Comparison of ENCODE assay signal across 11 cellular contexts in genomic region chr17:77479817-77480508, GRCh38.
A peak's percentile ranks its signal among the peaks of the same experiment; 100 is the strongest.
DNase-seq lines count a peak whose midpoint lies in the region; ATAC-seq and TF ChIP-seq lines count a peak whose summit lies in the region.
"Had no signal": no experiment of that assay in that cellular context is flagged by ENCODE, and none has a peak within 500 bp of the region (broad histone marks: within the 10 kb centered on the region; RNA-seq: fewer than 3 reads in every experiment).

No MANE protein-coding gene starts in this region.

- H3K9ac ChIP-seq in smooth muscle cell (ENCODE audit: low read depth): no peak overlapping the region

- H2AFZ ChIP-seq in smooth muscle cell (ENCODE audit: low read depth): no peak overlapping the region

- H3K4me1 ChIP-seq in smooth muscle cell (ENCODE audit: low read depth): peaks cover 44% of the 10 kb centered on the region

- peak; percentile 1 for TF ChIP-seq CTCF in fibroblast of mammary gland (conservative IDR thresholded peaks at IDR 0.05; ENCODE audit: control insufficient read depth, insufficient read depth, low read depth, low read length)
- no peak for TF ChIP-seq CTCF in smooth muscle cell (IDR thresholded peaks at IDR 0.05; ENCODE audit: borderline replicate concordance, insufficient read depth, poor library complexity, severe bottlenecking)

- H3K4me3 ChIP-seq in fibroblast of mammary gland (ENCODE audit: control insufficient read depth, low read depth, low read length): no peak overlapping the region
- H3K4me3 ChIP-seq in smooth muscle cell: no peak overlapping the region
- H3K4me3 ChIP-seq: gastrocnemius medialis, lower lobe of right lung had no signal

- ATAC-seq in SK-N-SH treated with all-trans-retinoic acid at 6 μM for 48 hours (no peak; the same call in 2 of the 3 replicates), HG03571 (IDR thresholded peaks at IDR 0.05; ENCODE audit: unreplicated experiment) (no peak)
- ATAC-seq: gastrocnemius medialis had no signal

- WGBS in smooth muscle cell (ENCODE audit: low lambda C conversion rate): 43% methylated on average over 15 of the region's 15 CpGs

- H3K9me3 ChIP-seq in smooth muscle cell (replicated peaks; ENCODE audit: low read depth): no peaks in the 10 kb centered on the region
- H3K9me3 ChIP-seq: gastrocnemius medialis, lower lobe of right lung had no signal

- peaks cover 100% of the 10 kb centered on the region for H4K20me1 ChIP-seq in smooth muscle cell (ENCODE audit: low read depth)

- peak overlapping the region; percentile 42 for H3K27ac ChIP-seq in smooth muscle cell (ENCODE audit: low read depth)
- H3K27ac ChIP-seq: gastrocnemius medialis, lower lobe of right lung had no signal

- no peaks in the 10 kb centered on the region for H3K27me3 ChIP-seq in smooth muscle cell (ENCODE audit: low read depth)
- H3K27me3 ChIP-seq: gastrocnemius medialis had no signal

- peaks cover 30% of the 10 kb centered on the region for H3K4me1 Mint-ChIP-seq in T-helper 2 cell treated with Interferon-gamma antibody and Interleukin-4, amounts not matched to agents 5 μg/mL and 100 μg/mL, for 36 hours (ENCODE audit: low read depth)

- H3K27ac Mint-ChIP-seq in T-helper 2 cell treated with Interferon-gamma antibody and Interleukin-4, amounts not matched to agents 5 μg/mL and 100 μg/mL, for 36 hours: peak overlapping the region; percentile 41

- H3K36me3 Mint-ChIP-seq in T-helper 2 cell treated with Interferon-gamma antibody and Interleukin-4, amounts not matched to agents 5 μg/mL and 100 μg/mL, for 36 hours (ENCODE audit: low read depth): peaks cover 35% of the 10 kb centered on the region

- peaks cover 87% of the 10 kb centered on the region for H3K79me2 ChIP-seq in smooth muscle cell (ENCODE audit: low read depth)

- no peaks in the 10 kb centered on the region for H3K27me3 Mint-ChIP-seq in T-helper 2 cell treated with Interferon-gamma antibody and Interleukin-4, amounts not matched to agents 5 μg/mL and 100 μg/mL, for 36 hours (ENCODE audit: low read depth)

- peaks cover 24% of the 10 kb centered on the region for H3F3A ChIP-seq in smooth muscle cell (ENCODE audit: low read depth)

- DNase-seq in T-helper 2 cell treated with Interferon-gamma antibody and Interleukin-4, amounts not matched to agents 5 μg/mL and 100 μg/mL, for 36 hours (ENCODE audit: low spot score): no peak
- no peak for DNase-seq in T-helper 2 cell
- DNase-seq in fibroblast of mammary gland (ENCODE audit: low read depth): no peak
- DNase-seq in smooth muscle cell (lab: John Stamatoyannopoulos, UW; ENCODE audit: unreplicated experiment): peak; percentile 25
- no peak for DNase-seq in NCI-H345 (lab: John Stamatoyannopoulos, UW)
- DNase-seq in stimulated activated naive CD4-positive, alpha-beta T cell (lab: John Stamatoyannopoulos, UW): no peak
- DNase-seq: gastrocnemius medialis, lower lobe of right lung, NCI-H146 had no signal

- H3K4me3 Mint-ChIP-seq in T-helper 2 cell treated with Interferon-gamma antibody and Interleukin-4, amounts not matched to agents 5 μg/mL and 100 μg/mL, for 36 hours: no peak overlapping the region

- H3K4me2 ChIP-seq in smooth muscle cell: peak overlapping the region; percentile 67

- no peaks in the 10 kb centered on the region for H3K9me3 Mint-ChIP-seq in T-helper 2 cell treated with Interferon-gamma antibody and Interleukin-4, amounts not matched to agents 5 μg/mL and 100 μg/mL, for 36 hours

- no peaks in the 10 kb centered on the region for H3K36me3 ChIP-seq in smooth muscle cell (ENCODE audit: low read depth)

TF ChIP-seq in SK-N-SH treated with all-trans-retinoic acid at 6 μM for 48 hours, 23 proteins besides CTCF, POLR2A, EP300 and RAD21:
- no peak for TF ChIP-seq ZC3H10 (CRISPR knock-in tag; IDR thresholded peaks at IDR 0.05)
- TF ChIP-seq ISL1 (CRISPR knock-in tag; IDR thresholded peaks at IDR 0.05): no peak
- TF ChIP-seq BACH2 (CRISPR knock-in tag; IDR thresholded peaks at IDR 0.05; ENCODE audit: borderline replicate concordance): no peak
- TF ChIP-seq PPARA (CRISPR knock-in tag; IDR thresholded peaks at IDR 0.05; ENCODE audit: borderline replicate concordance): no peak
- no peak for TF ChIP-seq TOX (CRISPR knock-in tag; IDR thresholded peaks at IDR 0.05; ENCODE audit: borderline replicate concordance)
- TF ChIP-seq ZNF565 (CRISPR knock-in tag; conservative IDR thresholded peaks at IDR 0.05; ENCODE audit: low read depth): no peak
- TF ChIP-seq ZNF70 (CRISPR knock-in tag; IDR thresholded peaks at IDR 0.05): peak; percentile 54; the same call in 1 of the 2 replicates
- peak; percentile 87 for TF ChIP-seq TCF4 (CRISPR knock-in tag; IDR thresholded peaks at IDR 0.05; ENCODE audit: borderline replicate concordance)
- no peak for TF ChIP-seq POU6F1 (CRISPR knock-in tag; IDR thresholded peaks at IDR 0.05; ENCODE audit: borderline replicate concordance, low read depth)
- peak; percentile 35; the same call in 1 of the 2 replicates for TF ChIP-seq TSHZ2 (CRISPR knock-in tag; IDR thresholded peaks at IDR 0.05)
- TF ChIP-seq ESRRG (CRISPR knock-in tag; IDR thresholded peaks at IDR 0.05): no peak
- TF ChIP-seq OSR1 (CRISPR knock-in tag; IDR thresholded peaks at IDR 0.05): no peak
- no peak for TF ChIP-seq CSRNP3 (CRISPR knock-in tag; IDR thresholded peaks at IDR 0.05)
- no peak for TF ChIP-seq CREB5 (CRISPR knock-in tag; IDR thresholded peaks at IDR 0.05; ENCODE audit: low read depth)
